ENCODE assay signal across 1 cellular context in genomic region chr2:206379321-206379720, GRCh38.
TF ChIP-seq lines count a peak whose summit lies in the region.

No MANE protein-coding gene starts in this region.

TF ChIP-seq in GM23338, 12 proteins besides CTCF, POLR2A, EP300 and RAD21 (continued from another document):
- no peak for TF ChIP-seq ZNF462 (CRISPR knock-in tag; IDR thresholded peaks at IDR 0.05)
- no peak for TF ChIP-seq ZNF331 (CRISPR knock-in tag; IDR thresholded peaks at IDR 0.05; ENCODE audit: low read depth)
